In the genomic region with DNA sequence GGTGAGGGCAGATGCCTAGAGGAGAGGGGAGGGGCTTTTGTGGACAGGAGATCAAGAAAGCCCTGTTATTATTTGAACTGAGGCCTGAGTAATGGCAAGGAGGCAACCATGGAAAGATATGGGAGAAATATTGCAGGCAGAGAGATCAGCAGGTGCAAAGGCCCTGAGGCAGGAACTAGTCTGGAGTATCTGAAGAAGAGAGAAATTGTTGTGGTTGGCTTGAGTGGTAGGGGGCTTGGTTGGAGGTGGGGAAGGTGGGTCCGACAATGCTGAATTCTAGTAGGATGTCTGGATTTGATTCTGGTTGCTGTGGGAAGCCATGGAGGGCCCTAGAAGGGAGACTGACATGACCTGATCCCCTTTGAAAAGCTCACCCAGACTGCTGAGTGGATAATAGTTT, we compare ENCODE assay signal across 1 cellular context.
TF ChIP-seq lines count a peak whose summit lies in the region.

No MANE protein-coding gene starts in this region.

TF ChIP-seq in K562, 482 proteins besides CTCF, POLR2A, EP300 and RAD21:
- peak; percentile 82 for TF ChIP-seq BCOR (IDR thresholded peaks at IDR 0.05)
- 0 out of 4 replicates have a peak, but pooled peaks of 1 of the 2 experiments have one; percentile 24 for TF ChIP-seq KDM1A (IDR thresholded peaks at IDR 0.05)
- peak; percentile 81 for TF ChIP-seq RBM25 (IDR thresholded peaks at IDR 0.05; ENCODE audit: low read depth, low read length, severe bottlenecking)
- TF ChIP-seq DACH1 (IDR thresholded peaks at IDR 0.05; ENCODE audit: partially characterized antibody): no peak
TF ChIP-seq in K562: peak in this region for 3.
